ENCODE assay signal across 1 cellular context in the genomic region with DNA sequence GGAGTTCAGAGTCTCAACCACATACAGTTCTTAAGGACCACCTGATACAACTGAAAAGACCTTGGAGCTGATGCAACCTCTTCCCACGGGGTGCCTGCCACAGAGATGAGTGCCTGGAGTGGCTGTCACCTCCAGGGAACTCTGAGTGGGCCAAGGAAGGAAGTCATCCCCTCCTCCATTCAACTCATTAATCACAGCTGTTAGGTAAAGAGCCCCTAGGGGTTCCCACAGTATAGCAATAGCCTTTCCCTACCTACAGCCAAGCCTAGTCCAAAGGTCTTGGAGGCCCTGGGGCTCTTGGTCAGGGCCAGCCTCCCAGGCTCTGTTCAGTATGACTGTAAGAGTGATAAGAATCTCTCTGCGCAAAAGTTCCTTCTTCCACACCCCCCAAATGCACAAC.
TF ChIP-seq lines count a peak whose summit lies in the region.

No MANE protein-coding gene starts in this region.

TF ChIP-seq in HepG2, 621 proteins besides CTCF, POLR2A, EP300 and RAD21 (continued from another document and continues in another):
- TF ChIP-seq, protein P1, sequence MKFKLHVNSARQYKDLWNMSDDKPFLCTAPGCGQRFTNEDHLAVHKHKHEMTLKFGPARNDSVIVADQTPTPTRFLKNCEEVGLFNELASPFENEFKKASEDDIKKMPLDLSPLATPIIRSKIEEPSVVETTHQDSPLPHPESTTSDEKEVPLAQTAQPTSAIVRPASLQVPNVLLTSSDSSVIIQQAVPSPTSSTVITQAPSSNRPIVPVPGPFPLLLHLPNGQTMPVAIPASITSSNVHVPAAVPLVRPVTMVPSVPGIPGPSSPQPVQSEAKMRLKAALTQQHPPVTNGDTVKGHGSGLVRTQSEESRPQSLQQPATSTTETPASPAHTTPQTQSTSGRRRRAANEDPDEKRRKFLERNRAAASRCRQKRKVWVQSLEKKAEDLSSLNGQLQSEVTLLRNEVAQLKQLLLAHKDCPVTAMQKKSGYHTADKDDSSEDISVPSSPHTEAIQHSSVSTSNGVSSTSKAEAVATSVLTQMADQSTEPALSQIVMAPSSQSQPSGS (CRISPR knock-in tag; IDR thresholded peaks at IDR 0.05), result no peak
- TF ChIP-seq NKX3-1 (CRISPR knock-in tag; IDR thresholded peaks at IDR 0.05), result 0 out of 2 replicates have a peak, but pooled peaks have one; percentile 32
- peak; percentile 36 for TF ChIP-seq TEAD3 (CRISPR knock-in tag; optimal IDR thresholded peaks at IDR 0.05; ENCODE audit: borderline replicate concordance)
- no peak for TF ChIP-seq TOPORS (CRISPR knock-in tag; IDR thresholded peaks at IDR 0.05)
- 0 out of 2 replicates have a peak, but pooled peaks have one; percentile 14 for TF ChIP-seq PPARG (CRISPR knock-in tag; conservative IDR thresholded peaks at IDR 0.05)
- peak; percentile 57; the same call in 1 of the 2 replicates for TF ChIP-seq MIXL1 (CRISPR knock-in tag; IDR thresholded peaks at IDR 0.05)
- no peak for TF ChIP-seq HES4 (CRISPR knock-in tag; IDR thresholded peaks at IDR 0.05; ENCODE audit: borderline replicate concordance)
- TF ChIP-seq, protein P2, sequence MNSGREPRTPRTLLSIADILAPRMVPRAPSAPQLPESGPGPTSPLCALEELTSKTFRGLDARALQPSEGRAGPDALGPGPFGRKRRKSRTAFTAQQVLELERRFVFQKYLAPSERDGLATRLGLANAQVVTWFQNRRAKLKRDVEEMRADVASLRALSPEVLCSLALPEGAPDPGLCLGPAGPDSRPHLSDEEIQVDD (CRISPR knock-in tag; IDR thresholded peaks at IDR 0.05; ENCODE audit: borderline replicate concordance), result no peak
- TF ChIP-seq TP53 (CRISPR knock-in tag; conservative IDR thresholded peaks at IDR 0.05), result no peak
- no peak for TF ChIP-seq ARNT (IDR thresholded peaks at IDR 0.05)
- peak; percentile 75 for TF ChIP-seq HNF4G (IDR thresholded peaks at IDR 0.05; ENCODE audit: borderline replicate concordance, low read depth, low read length)
- 0 out of 2 replicates have a peak, but pooled peaks have one; percentile 47 for TF ChIP-seq HNF4G (CRISPR knock-in tag; IDR thresholded peaks at IDR 0.05; ENCODE audit: borderline replicate concordance, low read depth)
- no peak for TF ChIP-seq WIZ (CRISPR knock-in tag; IDR thresholded peaks at IDR 0.05)
- TF ChIP-seq JDP2 (CRISPR knock-in tag; IDR thresholded peaks at IDR 0.05; ENCODE audit: borderline replicate concordance), result no peak
- TF ChIP-seq CC2D1A (CRISPR knock-in tag; IDR thresholded peaks at IDR 0.05), result no peak
- no peak for TF ChIP-seq MLXIP (CRISPR knock-in tag; IDR thresholded peaks at IDR 0.05; ENCODE audit: borderline replicate concordance)
- TF ChIP-seq SP4 (CRISPR knock-in tag; IDR thresholded peaks at IDR 0.05), result no peak
- TF ChIP-seq SOX6 (IDR thresholded peaks at IDR 0.05), result no peak
- TF ChIP-seq SOX6 (CRISPR knock-in tag; IDR thresholded peaks at IDR 0.05), result no peak; the same call in 1 of the 2 replicates
- TF ChIP-seq ZFP36L2 (CRISPR knock-in tag; IDR thresholded peaks at IDR 0.05), result no peak
- no peak for TF ChIP-seq SMARCC2 (IDR thresholded peaks at IDR 0.05)
- peak; percentile 33; the same call in 1 of the 2 replicates for TF ChIP-seq ZNF501 (CRISPR knock-in tag; IDR thresholded peaks at IDR 0.05)
- TF ChIP-seq ELF1 (CRISPR knock-in tag; IDR thresholded peaks at IDR 0.05), result no peak
- no peak for TF ChIP-seq ZNF329 (CRISPR knock-in tag; IDR thresholded peaks at IDR 0.05; ENCODE audit: low read depth)
- no peak for TF ChIP-seq SRSF1 (optimal IDR thresholded peaks at IDR 0.05; ENCODE audit: low read depth, low read length)
- TF ChIP-seq MZF1 (CRISPR knock-in tag; IDR thresholded peaks at IDR 0.05; ENCODE audit: borderline replicate concordance), result no peak
- TF ChIP-seq, protein P3, sequence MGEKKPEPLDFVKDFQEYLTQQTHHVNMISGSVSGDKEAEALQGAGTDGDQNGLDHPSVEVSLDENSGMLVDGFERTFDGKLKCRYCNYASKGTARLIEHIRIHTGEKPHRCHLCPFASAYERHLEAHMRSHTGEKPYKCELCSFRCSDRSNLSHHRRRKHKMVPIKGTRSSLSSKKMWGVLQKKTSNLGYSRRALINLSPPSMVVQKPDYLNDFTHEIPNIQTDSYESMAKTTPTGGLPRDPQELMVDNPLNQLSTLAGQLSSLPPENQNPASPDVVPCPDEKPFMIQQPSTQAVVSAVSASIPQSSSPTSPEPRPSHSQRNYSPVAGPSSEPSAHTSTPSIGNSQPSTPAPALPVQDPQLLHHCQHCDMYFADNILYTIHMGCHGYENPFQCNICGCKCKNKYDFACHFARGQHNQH (CRISPR knock-in tag; IDR thresholded peaks at IDR 0.05), result no peak
- TF ChIP-seq TFDP1 (CRISPR knock-in tag; IDR thresholded peaks at IDR 0.05; ENCODE audit: borderline replicate concordance), result no peak
- no peak for TF ChIP-seq SP1 (IDR thresholded peaks at IDR 0.05)
- TF ChIP-seq SP1 (CRISPR knock-in tag; IDR thresholded peaks at IDR 0.05), result no peak
- TF ChIP-seq, protein P4, sequence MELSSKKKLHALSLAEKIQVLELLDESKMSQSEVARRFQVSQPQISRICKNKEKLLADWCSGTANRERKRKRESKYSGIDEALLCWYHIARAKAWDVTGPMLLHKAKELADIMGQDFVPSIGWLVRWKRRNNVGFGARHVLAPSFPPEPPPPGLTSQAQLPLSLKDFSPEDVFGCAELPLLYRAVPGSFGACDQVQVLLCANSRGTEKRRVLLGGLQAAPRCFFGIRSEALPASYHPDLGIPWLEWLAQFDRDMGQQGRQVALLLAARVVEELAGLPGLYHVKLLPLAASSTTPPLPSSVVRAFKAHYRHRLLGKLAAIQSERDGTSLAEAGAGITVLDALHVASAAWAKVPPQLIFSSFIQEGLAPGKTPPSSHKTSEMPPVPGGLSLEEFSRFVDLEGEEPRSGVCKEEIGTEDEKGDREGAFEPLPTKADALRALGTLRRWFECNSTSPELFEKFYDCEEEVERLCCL (CRISPR knock-in tag; IDR thresholded peaks at IDR 0.05; ENCODE audit: borderline replicate concordance), result no peak
- TF ChIP-seq, protein P5, sequence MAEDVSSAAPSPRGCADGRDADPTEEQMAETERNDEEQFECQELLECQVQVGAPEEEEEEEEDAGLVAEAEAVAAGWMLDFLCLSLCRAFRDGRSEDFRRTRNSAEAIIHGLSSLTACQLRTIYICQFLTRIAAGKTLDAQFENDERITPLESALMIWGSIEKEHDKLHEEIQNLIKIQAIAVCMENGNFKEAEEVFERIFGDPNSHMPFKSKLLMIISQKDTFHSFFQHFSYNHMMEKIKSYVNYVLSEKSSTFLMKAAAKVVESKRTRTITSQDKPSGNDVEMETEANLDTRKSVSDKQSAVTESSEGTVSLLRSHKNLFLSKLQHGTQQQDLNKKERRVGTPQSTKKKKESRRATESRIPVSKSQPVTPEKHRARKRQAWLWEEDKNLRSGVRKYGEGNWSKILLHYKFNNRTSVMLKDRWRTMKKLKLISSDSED (CRISPR knock-in tag; IDR thresholded peaks at IDR 0.05), result no peak
- TF ChIP-seq SALL1 (CRISPR knock-in tag; IDR thresholded peaks at IDR 0.05), result 0 out of 2 replicates have a peak, but pooled peaks have one; percentile 12
- TF ChIP-seq, protein P6, sequence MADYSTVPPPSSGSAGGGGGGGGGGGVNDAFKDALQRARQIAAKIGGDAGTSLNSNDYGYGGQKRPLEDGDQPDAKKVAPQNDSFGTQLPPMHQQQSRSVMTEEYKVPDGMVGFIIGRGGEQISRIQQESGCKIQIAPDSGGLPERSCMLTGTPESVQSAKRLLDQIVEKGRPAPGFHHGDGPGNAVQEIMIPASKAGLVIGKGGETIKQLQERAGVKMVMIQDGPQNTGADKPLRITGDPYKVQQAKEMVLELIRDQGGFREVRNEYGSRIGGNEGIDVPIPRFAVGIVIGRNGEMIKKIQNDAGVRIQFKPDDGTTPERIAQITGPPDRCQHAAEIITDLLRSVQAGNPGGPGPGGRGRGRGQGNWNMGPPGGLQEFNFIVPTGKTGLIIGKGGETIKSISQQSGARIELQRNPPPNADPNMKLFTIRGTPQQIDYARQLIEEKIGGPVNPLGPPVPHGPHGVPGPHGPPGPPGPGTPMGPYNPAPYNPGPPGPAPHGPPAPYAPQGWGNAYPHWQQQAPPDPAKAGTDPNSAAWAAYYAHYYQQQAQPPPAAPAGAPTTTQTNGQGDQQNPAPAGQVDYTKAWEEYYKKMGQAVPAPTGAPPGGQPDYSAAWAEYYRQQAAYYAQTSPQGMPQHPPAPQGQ (CRISPR knock-in tag; IDR thresholded peaks at IDR 0.05; ENCODE audit: borderline replicate concordance), result no peak
- 0 out of 2 replicates have a peak, but pooled peaks have one; percentile 9 for TF ChIP-seq CEBPG (CRISPR knock-in tag; IDR thresholded peaks at IDR 0.05)
- TF ChIP-seq NFKBIZ (CRISPR knock-in tag; IDR thresholded peaks at IDR 0.05), result no peak
- TF ChIP-seq, protein P7, sequence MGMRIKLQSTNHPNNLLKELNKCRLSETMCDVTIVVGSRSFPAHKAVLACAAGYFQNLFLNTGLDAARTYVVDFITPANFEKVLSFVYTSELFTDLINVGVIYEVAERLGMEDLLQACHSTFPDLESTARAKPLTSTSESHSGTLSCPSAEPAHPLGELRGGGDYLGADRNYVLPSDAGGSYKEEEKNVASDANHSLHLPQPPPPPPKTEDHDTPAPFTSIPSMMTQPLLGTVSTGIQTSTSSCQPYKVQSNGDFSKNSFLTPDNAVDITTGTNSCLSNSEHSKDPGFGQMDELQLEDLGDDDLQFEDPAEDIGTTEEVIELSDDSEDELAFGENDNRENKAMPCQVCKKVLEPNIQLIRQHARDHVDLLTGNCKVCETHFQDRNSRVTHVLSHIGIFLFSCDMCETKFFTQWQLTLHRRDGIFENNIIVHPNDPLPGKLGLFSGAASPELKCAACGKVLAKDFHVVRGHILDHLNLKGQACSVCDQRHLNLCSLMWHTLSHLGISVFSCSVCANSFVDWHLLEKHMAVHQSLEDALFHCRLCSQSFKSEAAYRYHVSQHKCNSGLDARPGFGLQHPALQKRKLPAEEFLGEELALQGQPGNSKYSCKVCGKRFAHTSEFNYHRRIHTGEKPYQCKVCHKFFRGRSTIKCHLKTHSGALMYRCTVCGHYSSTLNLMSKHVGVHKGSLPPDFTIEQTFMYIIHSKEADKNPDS (CRISPR knock-in tag; IDR thresholded peaks at IDR 0.05), result no peak
- no peak for TF ChIP-seq ZNF674 (CRISPR knock-in tag; IDR thresholded peaks at IDR 0.05; ENCODE audit: low read depth)
- TF ChIP-seq ZNF83 (CRISPR knock-in tag; IDR thresholded peaks at IDR 0.05; ENCODE audit: borderline replicate concordance), result no peak
- no peak for TF ChIP-seq HOXA9 (CRISPR knock-in tag; IDR thresholded peaks at IDR 0.05; ENCODE audit: borderline replicate concordance)
- TF ChIP-seq, protein P8, sequence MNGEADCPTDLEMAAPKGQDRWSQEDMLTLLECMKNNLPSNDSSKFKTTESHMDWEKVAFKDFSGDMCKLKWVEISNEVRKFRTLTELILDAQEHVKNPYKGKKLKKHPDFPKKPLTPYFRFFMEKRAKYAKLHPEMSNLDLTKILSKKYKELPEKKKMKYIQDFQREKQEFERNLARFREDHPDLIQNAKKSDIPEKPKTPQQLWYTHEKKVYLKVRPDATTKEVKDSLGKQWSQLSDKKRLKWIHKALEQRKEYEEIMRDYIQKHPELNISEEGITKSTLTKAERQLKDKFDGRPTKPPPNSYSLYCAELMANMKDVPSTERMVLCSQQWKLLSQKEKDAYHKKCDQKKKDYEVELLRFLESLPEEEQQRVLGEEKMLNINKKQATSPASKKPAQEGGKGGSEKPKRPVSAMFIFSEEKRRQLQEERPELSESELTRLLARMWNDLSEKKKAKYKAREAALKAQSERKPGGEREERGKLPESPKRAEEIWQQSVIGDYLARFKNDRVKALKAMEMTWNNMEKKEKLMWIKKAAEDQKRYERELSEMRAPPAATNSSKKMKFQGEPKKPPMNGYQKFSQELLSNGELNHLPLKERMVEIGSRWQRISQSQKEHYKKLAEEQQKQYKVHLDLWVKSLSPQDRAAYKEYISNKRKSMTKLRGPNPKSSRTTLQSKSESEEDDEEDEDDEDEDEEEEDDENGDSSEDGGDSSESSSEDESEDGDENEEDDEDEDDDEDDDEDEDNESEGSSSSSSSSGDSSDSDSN (CRISPR knock-in tag; IDR thresholded peaks at IDR 0.05), result no peak
- no peak for TF ChIP-seq ETV5 (CRISPR knock-in tag; IDR thresholded peaks at IDR 0.05; ENCODE audit: borderline replicate concordance)
- no peak for TF ChIP-seq NR1H2 (CRISPR knock-in tag; IDR thresholded peaks at IDR 0.05; ENCODE audit: borderline replicate concordance, low read depth)
- no peak for TF ChIP-seq DMAP1 (CRISPR knock-in tag; IDR thresholded peaks at IDR 0.05)
- TF ChIP-seq, protein P9, sequence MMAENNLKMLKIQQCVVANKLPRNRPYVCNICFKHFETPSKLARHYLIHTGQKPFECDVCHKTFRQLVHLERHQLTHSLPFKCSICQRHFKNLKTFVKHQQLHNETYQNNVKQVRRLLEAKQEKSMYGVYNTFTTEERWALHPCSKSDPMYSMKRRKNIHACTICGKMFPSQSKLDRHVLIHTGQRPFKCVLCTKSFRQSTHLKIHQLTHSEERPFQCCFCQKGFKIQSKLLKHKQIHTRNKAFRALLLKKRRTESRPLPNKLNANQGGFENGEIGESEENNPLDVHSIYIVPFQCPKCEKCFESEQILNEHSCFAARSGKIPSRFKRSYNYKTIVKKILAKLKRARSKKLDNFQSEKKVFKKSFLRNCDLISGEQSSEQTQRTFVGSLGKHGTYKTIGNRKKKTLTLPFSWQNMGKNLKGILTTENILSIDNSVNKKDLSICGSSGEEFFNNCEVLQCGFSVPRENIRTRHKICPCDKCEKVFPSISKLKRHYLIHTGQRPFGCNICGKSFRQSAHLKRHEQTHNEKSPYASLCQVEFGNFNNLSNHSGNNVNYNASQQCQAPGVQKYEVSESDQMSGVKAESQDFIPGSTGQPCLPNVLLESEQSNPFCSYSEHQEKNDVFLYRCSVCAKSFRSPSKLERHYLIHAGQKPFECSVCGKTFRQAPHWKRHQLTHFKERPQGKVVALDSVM (CRISPR knock-in tag; IDR thresholded peaks at IDR 0.05), result peak; percentile 53; the same call in 1 of the 2 replicates
